Comparison of ENCODE assay signal across 15 cellular contexts in genomic region chr2:233813236-233814062, GRCh38. TPM values are rescaled to one million over a fixed set of nuclear protein-coding genes. Genes with fewer than 3 reads are reported as not detected.
DNase-seq lines count a peak whose midpoint lies in the region; ATAC-seq and TF ChIP-seq lines count a peak whose summit lies in the region.
"Had no signal": no experiment of that assay in that cellular context is flagged by ENCODE, and none has a peak within 500 bp of the region (broad histone marks: within the 10 kb centered on the region; RNA-seq: fewer than 3 reads in every experiment).

No MANE protein-coding gene starts in this region.

- H3K4me3 ChIP-seq in coronary artery (no peak overlapping the region), suprapubic skin (no peak overlapping the region)
- H3K4me3 ChIP-seq: A549 had no signal

- no peak for TF ChIP-seq CTCF in coronary artery (IDR thresholded peaks at IDR 0.05)
- TF ChIP-seq CTCF in nephron progenitor cell (IDR thresholded peaks at IDR 0.05) = no peak
- no peak for TF ChIP-seq CTCF in suprapubic skin (IDR thresholded peaks at IDR 0.05)

- no peaks in the 10 kb centered on the region for H3K9me3 ChIP-seq in suprapubic skin
- H3K9me3 ChIP-seq: A549, Caco-2 had no signal

- no peaks in the 10 kb centered on the region for H3K4me1 Mint-ChIP-seq in activated CD8-positive, alpha-beta memory T cell treated with anti-CD3 and anti-CD28 coated beads, Interleukin-2, amount 10 ng/mL, durations not matched to agents 7 days and 5 days
- peaks cover 25% of the 10 kb centered on the region for H3K4me1 Mint-ChIP-seq in nephron progenitor cell

- WGBS in suprapubic skin = 72% methylated on average over 3 of the region's 3 CpGs

- CTCF ChIA-PET in activated CD8-positive, alpha-beta memory T cell treated with anti-CD3 and anti-CD28 coated beads, Interleukin-2, amount 10 ng/mL, durations not matched to agents 7 days and 5 days (lab: Charles Lee) = no interaction called here

- TF ChIP-seq EP300 in suprapubic skin (IDR thresholded peaks at IDR 0.05) = no peak

- H3K36me3 ChIP-seq in suprapubic skin = no peaks in the 10 kb centered on the region

- H3K27ac Mint-ChIP-seq in activated CD8-positive, alpha-beta memory T cell treated with anti-CD3 and anti-CD28 coated beads, Interleukin-2, amount 10 ng/mL, durations not matched to agents 7 days and 5 days = no peak overlapping the region
- H3K27ac Mint-ChIP-seq in nephron progenitor cell = peak overlapping the region; percentile 71

- no peak overlapping the region for H3K4me3 Mint-ChIP-seq in activated CD8-positive, alpha-beta memory T cell treated with anti-CD3 and anti-CD28 coated beads, Interleukin-2, amount 10 ng/mL, durations not matched to agents 7 days and 5 days
- H3K4me3 Mint-ChIP-seq in nephron progenitor cell = no peak overlapping the region

- no peak for TF ChIP-seq POLR2A in suprapubic skin (IDR thresholded peaks at IDR 0.05)

- H3K27ac ChIP-seq in coronary artery (no peak overlapping the region), suprapubic skin (no peak overlapping the region)

- no peaks in the 10 kb centered on the region for H3K4me1 ChIP-seq in suprapubic skin
- H3K4me1 ChIP-seq: Caco-2 had no signal

- peaks cover 32% of the 10 kb centered on the region for H3K27me3 Mint-ChIP-seq in activated CD8-positive, alpha-beta memory T cell treated with anti-CD3 and anti-CD28 coated beads, Interleukin-2, amount 10 ng/mL, durations not matched to agents 7 days and 5 days
- H3K27me3 Mint-ChIP-seq in nephron progenitor cell (ENCODE audit: low read depth, poor library complexity) = peaks cover 26% of the 10 kb centered on the region

- no peaks in the 10 kb centered on the region for H3K36me3 Mint-ChIP-seq in activated CD8-positive, alpha-beta memory T cell treated with anti-CD3 and anti-CD28 coated beads, Interleukin-2, amount 10 ng/mL, durations not matched to agents 7 days and 5 days
- H3K36me3 Mint-ChIP-seq in nephron progenitor cell (ENCODE audit: low read depth) = no peaks in the 10 kb centered on the region

- no peak for ATAC-seq in activated CD8-positive, alpha-beta memory T cell treated with anti-CD3 and anti-CD28 coated beads, Interleukin-2, amount 10 ng/mL, durations not matched to agents 7 days and 5 days
- ATAC-seq in GM21390 (IDR thresholded peaks at IDR 0.05; ENCODE audit: unreplicated experiment) = no peak
- no peak for ATAC-seq in GM21526 (IDR thresholded peaks at IDR 0.05; ENCODE audit: low FRiP score, unreplicated experiment)

- H3K9me3 Mint-ChIP-seq in activated CD8-positive, alpha-beta memory T cell treated with anti-CD3 and anti-CD28 coated beads, Interleukin-2, amount 10 ng/mL, durations not matched to agents 7 days and 5 days (ENCODE audit: low read depth) = no peaks in the 10 kb centered on the region
- H3K9me3 Mint-ChIP-seq in nephron progenitor cell = no peaks in the 10 kb centered on the region

- DNase-seq in activated CD8-positive, alpha-beta memory T cell treated with anti-CD3 and anti-CD28 coated beads for 24 hours = peak; percentile 32
- no peak for DNase-seq in activated CD8-positive, alpha-beta memory T cell treated with anti-CD3 and anti-CD28 coated beads, Interleukin-2, amount 10 ng/mL, durations not matched to agents 7 days and 5 days
- DNase-seq in coronary artery (ENCODE audit: low spot score) (peak; percentile 43), nephron progenitor cell (no peak), suprapubic skin (ENCODE audit: low spot score in 2 of 2) (peak; percentile 25 to 34), NCI-H1092 treated with DMSO at 0.1 percent for 48 hours (lab: John Stamatoyannopoulos, UW) (no peak)
- DNase-seq: Caco-2; NCI-H146; NCI-H2081 treated with DMSO at 0.1 percent for 48 hours; NCI-H226; NCI-H526 treated with DMSO at 0.1 percent for 48 hours; NK-92 treated with Interleukin-12 subunit alpha and Interleukin-12 subunit beta, amount 100 ng/mL, for 24 hours had no signal

- peaks cover 8% of the 10 kb centered on the region for H3K27me3 ChIP-seq in suprapubic skin

RNA-seq across cellular contexts. Expression of gene MROH2A, which starts 35.3 kb away (rescaled TPM):
- total RNA-seq in activated CD8-positive, alpha-beta memory T cell treated with anti-CD3 and anti-CD28 coated beads, Interleukin-2, amount 10 ng/mL, durations not matched to agents 7 days and 5 days = not detected
- not detected for total RNA-seq in suprapubic skin
- total RNA-seq: Caco-2 had no signal

RNA-seq across cellular contexts. Expression of gene HJURP, which starts 40.9 kb away (rescaled TPM):
- 100 to 1,000 TPM; 111 to 145 TPM for total RNA-seq in activated CD8-positive, alpha-beta memory T cell treated with anti-CD3 and anti-CD28 coated beads, Interleukin-2, amount 10 ng/mL, durations not matched to agents 7 days and 5 days
- 1 to 10 TPM; 1.7 to 7.1 (median 3.9) TPM for total RNA-seq in suprapubic skin

RNA-seq across cellular contexts. Expression of gene UGT1A1, which starts 53.4 kb away (rescaled TPM):
- total RNA-seq in activated CD8-positive, alpha-beta memory T cell treated with anti-CD3 and anti-CD28 coated beads, Interleukin-2, amount 10 ng/mL, durations not matched to agents 7 days and 5 days = not detected
- total RNA-seq in suprapubic skin = 1 to 10 TPM in 1 of 4 donors, under 1 TPM in 2, not detected in 1; 0.24 to 1.5 (median 0.72) TPM

Comparison
In these comparisons a context has a peak if more than half of its experiments do, and no peak if none do; other contexts are left out.
1. DNase-seq: peak in activated CD8-positive, alpha-beta memory T cell treated with anti-CD3 and anti-CD28 coated beads for 24 hours (single experiment), coronary artery (single experiment) and suprapubic skin (2 of 2); none in activated CD8-positive, alpha-beta memory T cell treated with anti-CD3 and anti-CD28 coated beads, Interleukin-2, amount 10 ng/mL, durations not matched to agents 7 days and 5 days (single experiment), nephron progenitor cell (single experiment) and NCI-H1092 treated with DMSO at 0.1 percent for 48 hours (single experiment).
2. RNA of gene HJURP, which starts 40.9 kb away (total RNA-seq): 111 to 145 TPM in activated CD8-positive, alpha-beta memory T cell treated with anti-CD3 and anti-CD28 coated beads, Interleukin-2, amount 10 ng/mL, durations not matched to agents 7 days and 5 days; 1.7 to 7.1 TPM in suprapubic skin; every median in the first group is over 10 times any median in the second.